ENCODE assay signal across 14 cellular contexts in the genomic region with DNA sequence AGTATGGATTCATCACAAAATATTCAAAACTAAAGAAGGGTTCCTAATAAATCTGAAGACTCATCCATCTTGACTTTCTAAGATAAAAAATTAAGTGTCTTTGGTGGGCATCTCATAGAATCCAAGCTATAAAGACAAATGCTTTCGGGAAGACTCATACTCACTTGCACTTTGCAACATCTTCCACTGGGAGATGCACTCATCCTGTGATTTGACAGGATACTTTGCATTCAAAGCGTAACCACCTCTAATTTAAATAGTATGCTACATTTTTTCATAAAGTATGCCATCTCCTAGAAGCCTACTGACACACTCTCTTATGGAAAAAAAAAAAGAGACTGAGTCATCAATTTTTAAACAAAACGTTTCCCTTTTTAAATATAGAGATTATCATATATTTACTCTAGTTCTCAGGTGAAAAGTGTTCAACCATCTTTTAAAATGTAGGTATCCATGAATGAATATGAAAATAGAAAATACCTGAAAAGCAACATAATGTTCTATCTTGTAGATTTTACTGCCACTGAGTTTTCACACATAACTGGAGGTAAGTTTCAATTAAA.
DNase-seq lines count a peak whose midpoint lies in the region; ATAC-seq, FAIRE-seq and TF ChIP-seq lines count a peak whose summit lies in the region.
"Had no signal": no experiment of that assay in that cellular context is flagged by ENCODE, and none has a peak within 500 bp of the region (broad histone marks: within the 10 kb centered on the region; RNA-seq: fewer than 3 reads in every experiment).

No MANE protein-coding gene starts in this region.

- no peaks in the 10 kb centered on the region for H3K79me2 ChIP-seq in hepatocyte

- 56% methylated on average over 3 of the region's 3 CpGs for WGBS in hepatocyte (ENCODE audit: low lambda C conversion rate, missing lambda C conversion rate)

- H4K20me1 ChIP-seq in hepatocyte (ENCODE audit: insufficient read depth, poor library complexity, severe bottlenecking) = no peaks in the 10 kb centered on the region

- no peak overlapping the region for H2AFZ ChIP-seq in hepatocyte

- peak; percentile 18 for TF ChIP-seq CTCF in D721Med (IDR thresholded peaks at IDR 0.05; ENCODE audit: insufficient read depth, missing control alignments)
- peak; percentile 53 for TF ChIP-seq CTCF in WI38 (IDR thresholded peaks at IDR 0.05; ENCODE audit: low read depth, low read length)
- TF ChIP-seq CTCF in hepatocyte (IDR thresholded peaks at IDR 0.05; ENCODE audit: poor library complexity) = peak; percentile 33
- no peak for TF ChIP-seq CTCF in left lung (IDR thresholded peaks at IDR 0.05)

- no peak overlapping the region for H3K4me3 ChIP-seq in WI38 (ENCODE audit: low read depth, low read length)
- H3K4me3 ChIP-seq in hepatocyte = no peak overlapping the region
- no peak overlapping the region for H3K4me3 ChIP-seq in HAP-1
- H3K4me3 ChIP-seq in left lung = no peak overlapping the region
- H3K4me3 ChIP-seq: uterus had no signal

- no peak overlapping the region for H3K4me2 ChIP-seq in hepatocyte

- H3K9me3 ChIP-seq in hepatocyte (ENCODE audit: low read depth) (no peaks in the 10 kb centered on the region), HAP-1 (no peaks in the 10 kb centered on the region), left lung (no peaks in the 10 kb centered on the region)
- H3K9me3 ChIP-seq: uterus had no signal

- H3K27me3 ChIP-seq in hepatocyte (no peaks in the 10 kb centered on the region), HAP-1 (ENCODE audit: low read depth) (no peaks in the 10 kb centered on the region), left lung (no peaks in the 10 kb centered on the region)
- H3K27me3 ChIP-seq: uterus had no signal

- in situ Hi-C loops in HAP-1 (cut with MboI; ENCODE audit: low sequenced_read_pairs) = loop anchor here (25.0 kb wide), 1 partner anchor 240 kb away; no protein-coding TSS in a partner anchor

- no peak overlapping the region for H3K27ac ChIP-seq in hepatocyte
- no peak overlapping the region for H3K27ac ChIP-seq in left lung
- H3K27ac ChIP-seq: uterus had no signal

- no peaks in the 10 kb centered on the region for H3K9me2 ChIP-seq in hepatocyte (replicated peaks; ENCODE audit: insufficient read depth)

- DNase-seq in D721Med (ENCODE audit: insufficient read length, low spot score) (no peak), HPDE6-E6E7 (ENCODE audit: extremely low spot score) (peak; percentile 16), hepatocyte (ENCODE audit: low spot score) (no peak), GM19238 (ENCODE audit: insufficient read length, low spot score) (no peak), HAP-1 (ENCODE audit: low spot score in 2 of 2) (no peak), NCI-H524 treated with DMSO at 0.1 percent for 48 hours (lab: John Stamatoyannopoulos, UW) (no peak), left lung (no peak)
- DNase-seq: activated naive CD4-positive, alpha-beta T cell treated with Interleukin-2 at 50 U/mL for 16 hours; foreskin melanocyte; naive thymus-derived CD8-positive, alpha-beta T cell; NCI-H2171 treated with DMSO at 0.1 percent for 48 hours; uterus had no signal

- no peaks in the 10 kb centered on the region for H3K4me1 ChIP-seq in hepatocyte (ENCODE audit: insufficient read depth)
- H3K4me1 ChIP-seq in HAP-1 = no peaks in the 10 kb centered on the region
- no peaks in the 10 kb centered on the region for H3K4me1 ChIP-seq in left lung
- H3K4me1 ChIP-seq: uterus had no signal

- no peaks in the 10 kb centered on the region for H3K36me3 ChIP-seq in hepatocyte (replicated peaks; ENCODE audit: insufficient read depth, low read depth)
- no peaks in the 10 kb centered on the region for H3K36me3 ChIP-seq in HAP-1 (replicated peaks)
- no peaks in the 10 kb centered on the region for H3K36me3 ChIP-seq in left lung
- H3K36me3 ChIP-seq: uterus had no signal

- no peak for FAIRE-seq in D721Med (lab: Jason Lieb, UNC)
- FAIRE-seq: TTC549 had no signal

- intact Hi-C loops in left lung (cut with DNase I) = no loop called here

- ATAC-seq in left lung = no peak
- ATAC-seq: naive thymus-derived CD8-positive, alpha-beta T cell had no signal

Comparison
In these comparisons a context has a peak if more than half of its experiments do, and no peak if none do; other contexts are left out.
1. CTCF ChIP-seq: peak in D721Med (single experiment), WI38 (single experiment) and hepatocyte (single experiment); none in left lung (0 of 2).